20 cellular contexts compared by ENCODE assay signal in genomic region chr12:58933068-58933681, GRCh38. TPM values are rescaled to one million over a fixed set of nuclear protein-coding genes. Genes with fewer than 3 reads are reported as not detected.
"Had no signal": no experiment of that assay in that cellular context is flagged by ENCODE, and none has a peak within 500 bp of the region (broad histone marks: within the 10 kb centered on the region; RNA-seq: fewer than 3 reads in every experiment).

No MANE protein-coding gene starts in this region.

- ATAC-seq: activated CD4-positive, CD25-positive, alpha-beta regulatory T cell treated with anti-CD3 and anti-CD28 coated beads, Interleukin-2, amount 50 U/mL, for 24 hours; activated T-cell treated with anti-CD3 and anti-CD28 coated beads, Interleukin-2, amount 50 U/mL, for 4 hours; heart right ventricle; left ventricle myocardium superior; mucosa of descending colon had no signal

- H3K9me3 Mint-ChIP-seq: activated CD4-positive, alpha-beta T cell treated with anti-CD3 and anti-CD28 coated beads, Interleukin-2, amount 10 ng/mL, durations not matched to agents 7 days and 5 days; activated T-cell treated with anti-CD3 and anti-CD28 coated beads, Interleukin-2, amount 50 U/mL, for 4 hours had no signal

- H3K9me3 ChIP-seq: ascending aorta, heart right ventricle, mucosa of descending colon, thyroid gland had no signal

- H3K36me3 Mint-ChIP-seq: naive B cell had no signal

- H3K4me1 ChIP-seq: ascending aorta, heart right ventricle, thyroid gland had no signal

- H3K27ac ChIP-seq: ascending aorta, heart right ventricle, thyroid gland had no signal

- H3K4me3 ChIP-seq: ascending aorta, heart right ventricle, mucosa of descending colon, thyroid gland had no signal

- H3K4me3 Mint-ChIP-seq: activated CD4-positive, alpha-beta T cell treated with anti-CD3 and anti-CD28 coated beads, Interleukin-2, amount 10 ng/mL, durations not matched to agents 7 days and 5 days; activated T-cell treated with anti-CD3 and anti-CD28 coated beads, Interleukin-2, amount 50 U/mL, for 4 hours; naive B cell; neural crest cell had no signal

- H3K36me3 ChIP-seq: ascending aorta, heart right ventricle, thyroid gland had no signal

- H3K4me1 Mint-ChIP-seq: activated CD4-positive, alpha-beta T cell treated with anti-CD3 and anti-CD28 coated beads, Interleukin-2, amount 10 ng/mL, durations not matched to agents 7 days and 5 days; naive B cell; neural crest cell had no signal

- H3K27ac Mint-ChIP-seq: activated CD4-positive, alpha-beta T cell treated with anti-CD3 and anti-CD28 coated beads, Interleukin-2, amount 10 ng/mL, durations not matched to agents 7 days and 5 days; naive B cell; progenitor cell of endocrine pancreas had no signal

- DNase-seq: activated CD4-positive, alpha-beta T cell treated with anti-CD3 and anti-CD28 coated beads, Interleukin-2, amount 10 ng/mL, durations not matched to agents 7 days and 5 days; activated CD8-positive, alpha-beta memory T cell treated with anti-CD3 and anti-CD28 coated beads, Interleukin-2, amount 50 U/mL, for 4 hours; activated effector memory CD4-positive, alpha-beta T cell treated with Interleukin-2 at 50 U/mL for 16 hours; activated naive CD4-positive, alpha-beta T cell treated with anti-CD3 and anti-CD28 coated beads, Interleukin-2, amount 50 U/mL, for 16 hours; activated T-cell treated with anti-CD3 and anti-CD28 coated beads, Interleukin-2, amount 50 U/mL, for 4 hours; heart right ventricle; left ventricle myocardium superior; mucosa of descending colon; naive B cell; stimulated activated CD4-positive, alpha-beta T cell treated with anti-CD3 and anti-CD28 coated beads, Interleukin-12 subunit alpha, Interleukin-12 subunit beta, amount 100 ng/mL, for 4 hours; stimulated activated CD4-positive, alpha-beta T cell treated with anti-CD3 and anti-CD28 coated beads, Interleukin-1b, Interleukin-23, amount 100 ng/mL, for 48 hours; stimulated activated CD8-positive, alpha-beta memory T cell treated with anti-CD3 and anti-CD28 coated beads, Interleukin-4, amount 100 ng/mL, for 48 hours; stimulated activated naive CD4-positive, alpha-beta T cell; T-helper 1 cell; T-helper 9 cell; thyroid gland had no signal

- H3K27me3 Mint-ChIP-seq: activated CD4-positive, alpha-beta T cell treated with anti-CD3 and anti-CD28 coated beads, Interleukin-2, amount 10 ng/mL, durations not matched to agents 7 days and 5 days; naive B cell had no signal

- H3K27me3 ChIP-seq: ascending aorta, heart right ventricle, thyroid gland had no signal

RNA-seq across cellular contexts. Expression of gene LRIG3, which starts 12.9 kb away (rescaled TPM):
- total RNA-seq: activated CD4-positive, alpha-beta T cell treated with anti-CD3 and anti-CD28 coated beads, Interleukin-2, amount 10 ng/mL, durations not matched to agents 7 days and 5 days had no signal
